ENCODE assay signal across 22 cellular contexts in genomic region chr1:206080421-206080820, GRCh38. TPM values are rescaled to one million over a fixed set of nuclear protein-coding genes. Genes with fewer than 3 reads are reported as not detected.
DNase-seq lines count a peak whose midpoint lies in the region; ATAC-seq and TF ChIP-seq lines count a peak whose summit lies in the region.
"Had no signal": no experiment of that assay in that cellular context is flagged by ENCODE, and none has a peak within 500 bp of the region (broad histone marks: within the 10 kb centered on the region; RNA-seq: fewer than 3 reads in every experiment).

No MANE protein-coding gene starts in this region.

- H3F3A ChIP-seq in SK-N-SH (replicated peaks; ENCODE audit: insufficient read depth): no peaks in the 10 kb centered on the region

- peak overlapping the region; percentile 23 for H3K4me3 Mint-ChIP-seq in central memory CD8-positive, alpha-beta T cell
- H3K4me3 Mint-ChIP-seq: activated T-cell treated with anti-CD3 and anti-CD28 coated beads, Interleukin-2, amount 50 U/mL, for 72 hours had no signal

- H3K27me3 ChIP-seq in SK-N-SH (ENCODE audit: insufficient read depth) (peaks cover 14% of the 10 kb centered on the region; the same call in 1 of the 2 replicates), tibial artery (peaks cover 3 to 6% of the 10 kb centered on the region in 2 donors)
- H3K27me3 ChIP-seq: pancreas, upper lobe of right lung had no signal

- DNase-seq in SK-N-SH (no peak), ELF-1 (ENCODE audit: low read depth, low spot score) (peak; percentile 23), RPMI7951 (ENCODE audit: low read depth) (peak; percentile 16), cerebellar cortex (ENCODE audit: low spot score) (no peak), tibial artery (no peak)
- DNase-seq in central memory CD8-positive, alpha-beta T cell (ENCODE audit: low spot score in 2 of 2): no peak
- DNase-seq: 8988T; activated CD8-positive, alpha-beta memory T cell treated with anti-CD3 and anti-CD28 coated beads for 24 hours; activated T-cell treated with anti-CD3 and anti-CD28 coated beads, Interleukin-2, amount 50 U/mL, for 72 hours; Karpas-422; naive thymus-derived CD8-positive, alpha-beta T cell; NCI-H2107; NCI-H510A treated with DMSO at 0.1 percent for 48 hours; pancreas; right cardiac atrium; stimulated activated CD4-positive, alpha-beta T cell treated with anti-CD3 and anti-CD28 coated beads, Interleukin-12 subunit alpha, Interleukin-12 subunit beta, amount 100 ng/mL, for 4 hours; upper lobe of right lung had no signal

- intact Hi-C loops in tibial artery (cut with DNase I; ENCODE audit: low total_unique reads): no loop called here

- no peak for ATAC-seq in SK-N-SH treated with all-trans-retinoic acid at 6 μM for 48 hours
- ATAC-seq in central memory CD8-positive, alpha-beta T cell (replicated peaks; ENCODE audit: extremely low read depth, poor library complexity, severe bottlenecking): peak; percentile 49
- ATAC-seq in GM21526 (IDR thresholded peaks at IDR 0.05; ENCODE audit: low FRiP score, unreplicated experiment): no peak
- ATAC-seq: activated naive CD4-positive, alpha-beta T cell treated with anti-CD3 and anti-CD28 coated beads, Interleukin-2, amount 50 U/mL, for 72 hours; activated T-cell treated with anti-CD3 and anti-CD28 coated beads, Interleukin-2, amount 50 U/mL, for 72 hours; pancreas; right cardiac atrium; upper lobe of right lung had no signal

- H3K9me3 Mint-ChIP-seq in central memory CD8-positive, alpha-beta T cell: no peaks in the 10 kb centered on the region
- H3K9me3 Mint-ChIP-seq: activated naive CD4-positive, alpha-beta T cell treated with anti-CD3 and anti-CD28 coated beads, Interleukin-2, amount 50 U/mL, for 72 hours; activated T-cell treated with anti-CD3 and anti-CD28 coated beads, Interleukin-2, amount 50 U/mL, for 72 hours; naive thymus-derived CD8-positive, alpha-beta T cell had no signal

- peaks cover 0 to 7% of the 10 kb centered on the region in 2 experiments; a peak in 2 of 4 replicates for H3K4me1 ChIP-seq in SK-N-SH (ENCODE audit: control insufficient read depth in 1 of 2, insufficient read depth in 2 of 2, low read depth in 1 of 2, low read length in 1 of 2)
- H3K4me1 ChIP-seq in tibial artery: no peaks in the 10 kb centered on the region
- H3K4me1 ChIP-seq: pancreas, upper lobe of right lung had no signal

- H3K4me3 ChIP-seq in SK-N-SH (ENCODE audit: low read depth in 2 of 2, low read length in 1 of 2) (no peak overlapping the region), tibial artery (no peak overlapping the region)
- H3K4me3 ChIP-seq: pancreas, upper lobe of right lung had no signal

- H3K9me3 ChIP-seq in SK-N-SH (no peaks in the 10 kb centered on the region), tibial artery (no peaks in the 10 kb centered on the region)
- H3K9me3 ChIP-seq: pancreas, upper lobe of right lung had no signal

- no peaks in the 10 kb centered on the region for H4K20me1 ChIP-seq in SK-N-SH (ENCODE audit: insufficient read depth)

- POLR2A ChIA-PET in SK-N-SH (lab: Yijun Ruan, JAX): interaction anchor here (0.6 kb wide), 1 partner anchor 66 kb away, joined by 3 read pairs; no protein-coding TSS in a partner anchor

- H2AFZ ChIP-seq in SK-N-SH (ENCODE audit: low read depth): no peak overlapping the region

- H3K36me3 ChIP-seq in SK-N-SH (replicated peaks in 1 of 2; ENCODE audit: control insufficient read depth in 1 of 2, insufficient read depth in 2 of 2, low read length in 1 of 2) (no peaks in the 10 kb centered on the region), tibial artery (no peaks in the 10 kb centered on the region)
- H3K36me3 ChIP-seq: pancreas, upper lobe of right lung had no signal

- no peak overlapping the region for H3K27ac ChIP-seq in SK-N-SH (ENCODE audit: low read depth in 2 of 2, low read length in 1 of 2)
- H3K27ac ChIP-seq in tibial artery: no peak overlapping the region
- H3K27ac ChIP-seq: pancreas, upper lobe of right lung had no signal

- H3K27me3 Mint-ChIP-seq in central memory CD8-positive, alpha-beta T cell: no peaks in the 10 kb centered on the region

- H3K36me3 Mint-ChIP-seq in central memory CD8-positive, alpha-beta T cell (ENCODE audit: insufficient read depth): no peaks in the 10 kb centered on the region
- H3K36me3 Mint-ChIP-seq: activated naive CD4-positive, alpha-beta T cell treated with anti-CD3 and anti-CD28 coated beads, Interleukin-2, amount 50 U/mL, for 72 hours; naive thymus-derived CD8-positive, alpha-beta T cell had no signal

- no peak for TF ChIP-seq RAD21 in SK-N-SH (IDR thresholded peaks at IDR 0.05; ENCODE audit: low read length)

- no peak overlapping the region for H3K27ac Mint-ChIP-seq in central memory CD8-positive, alpha-beta T cell (ENCODE audit: low read depth)
- H3K27ac Mint-ChIP-seq: activated naive CD4-positive, alpha-beta T cell treated with anti-CD3 and anti-CD28 coated beads, Interleukin-2, amount 50 U/mL, for 72 hours; activated T-cell treated with anti-CD3 and anti-CD28 coated beads, Interleukin-2, amount 50 U/mL, for 72 hours had no signal

- CTCF ChIA-PET in SK-N-SH (lab: Yijun Ruan, JAX): interaction anchor here (0.9 to 3.6 kb wide), 6 partner anchors 25 to 551 kb away, joined by 3 to 16 read pairs (median 4); no protein-coding TSS in a partner anchor

- no peak overlapping the region for H3K9ac ChIP-seq in SK-N-SH

- peak in 1 of 2 experiments; percentile 43; a peak in 1 of 4 replicates for TF ChIP-seq EP300 in SK-N-SH (IDR thresholded peaks at IDR 0.05; ENCODE audit: borderline replicate concordance in 1 of 2, low read depth in 1 of 2, low read length in 1 of 2)

- no peaks in the 10 kb centered on the region for H3K79me2 ChIP-seq in SK-N-SH (ENCODE audit: insufficient read depth)

- H3K4me2 ChIP-seq in SK-N-SH: no peak overlapping the region

- no peaks in the 10 kb centered on the region for H3K9me2 ChIP-seq in SK-N-SH

- 40% methylated on average over 6 of the region's 6 CpGs for WGBS in SK-N-SH (ENCODE audit: low lambda C conversion rate)

- peaks cover 17% of the 10 kb centered on the region for H3K4me1 Mint-ChIP-seq in central memory CD8-positive, alpha-beta T cell

- TF ChIP-seq CTCF in SK-N-SH (IDR thresholded peaks at IDR 0.05) (no peak), tibial artery (IDR thresholded peaks at IDR 0.05) (no peak)

TF ChIP-seq in SK-N-SH, 30 proteins besides CTCF, POLR2A, EP300 and RAD21:
- peak; percentile 65; the same call in 1 of the 2 replicates for TF ChIP-seq RCOR1 (IDR thresholded peaks at IDR 0.05; ENCODE audit: low read length)
- TF ChIP-seq GATA2 (CRISPR knock-in tag; IDR thresholded peaks at IDR 0.05): peak; percentile 84
- TF ChIP-seq TCF12 (IDR thresholded peaks at IDR 0.05): no peak
TF ChIP-seq in SK-N-SH: peak in this region for 2.

TF ChIP-seq in SK-N-SH treated with all-trans-retinoic acid at 6 μM for 48 hours, 23 proteins besides CTCF, POLR2A, EP300 and RAD21 (continues in another document):
- TF ChIP-seq POU6F1 (CRISPR knock-in tag; IDR thresholded peaks at IDR 0.05; ENCODE audit: borderline replicate concordance, low read depth): no peak
- no peak for TF ChIP-seq SNAI2 (CRISPR knock-in tag; IDR thresholded peaks at IDR 0.05)
- no peak for TF ChIP-seq PATZ1 (CRISPR knock-in tag; IDR thresholded peaks at IDR 0.05; ENCODE audit: borderline replicate concordance)
- TF ChIP-seq ZFP3 (CRISPR knock-in tag; IDR thresholded peaks at IDR 0.05): no peak
- TF ChIP-seq ZC3H10 (CRISPR knock-in tag; IDR thresholded peaks at IDR 0.05): no peak
- TF ChIP-seq ZNF8 (CRISPR knock-in tag; IDR thresholded peaks at IDR 0.05): no peak
- no peak for TF ChIP-seq ZFP30 (CRISPR knock-in tag; IDR thresholded peaks at IDR 0.05)
- no peak for TF ChIP-seq ZNF70 (CRISPR knock-in tag; IDR thresholded peaks at IDR 0.05)
- TF ChIP-seq CSDC2 (CRISPR knock-in tag; IDR thresholded peaks at IDR 0.05): no peak
- TF ChIP-seq TCF4 (CRISPR knock-in tag; IDR thresholded peaks at IDR 0.05; ENCODE audit: borderline replicate concordance): no peak; the same call in 1 of the 2 replicates

RNA-seq across cellular contexts. Expression of gene RHEX, which starts 27.4 kb away (rescaled TPM):
- polyA plus RNA-seq in SK-N-SH (2012; rRNA removed): not detected in 2 replicates
- not detected in 2 replicates for polyA plus RNA-seq in SK-N-SH (2012; cell fraction: cytosol; rRNA removed)
- not detected in 2 replicates for polyA plus RNA-seq in SK-N-SH (2012; cell fraction: nucleus; rRNA removed)
- total RNA-seq in RPMI7951 (2014; rRNA removed; shearing (Covaris generic)): not detected in 2 replicates
- total RNA-seq: activated naive CD4-positive, alpha-beta T cell treated with anti-CD3 and anti-CD28 coated beads, Interleukin-2, amount 50 U/mL, for 72 hours; activated T-cell treated with anti-CD3 and anti-CD28 coated beads, Interleukin-2, amount 50 U/mL, for 72 hours; fibroblast of lung had no signal
- polyA plus RNA-seq: fibroblast of lung; naive thymus-derived CD8-positive, alpha-beta T cell; right cardiac atrium had no signal

RNA-seq across cellular contexts. Expression of gene AVPR1B, which starts 36.8 kb away (rescaled TPM):
- polyA plus RNA-seq in SK-N-SH (2012; rRNA removed): not detected in 2 replicates
- polyA plus RNA-seq in SK-N-SH (2012; cell fraction: cytosol; rRNA removed): not detected in 2 replicates
- not detected in 2 replicates for polyA plus RNA-seq in SK-N-SH (2012; cell fraction: nucleus; rRNA removed)
- total RNA-seq in RPMI7951 (2014; rRNA removed; shearing (Covaris generic)): not detected in 2 replicates
- total RNA-seq: activated naive CD4-positive, alpha-beta T cell treated with anti-CD3 and anti-CD28 coated beads, Interleukin-2, amount 50 U/mL, for 72 hours; activated T-cell treated with anti-CD3 and anti-CD28 coated beads, Interleukin-2, amount 50 U/mL, for 72 hours; fibroblast of lung; mesenteric fat pad; naive thymus-derived CD8-positive, alpha-beta T cell; right cardiac atrium; upper lobe of right lung had no signal
- polyA plus RNA-seq: fibroblast of lung; naive thymus-derived CD8-positive, alpha-beta T cell had no signal

RNA-seq across cellular contexts. Expression of gene CTSE, which starts 56.7 kb away (rescaled TPM):
- not detected in 2 replicates for polyA plus RNA-seq in SK-N-SH (2012; rRNA removed)
- 0.01 TPM in 1 of 2 replicates, not detected in the other for polyA plus RNA-seq in SK-N-SH (2012; cell fraction: cytosol; rRNA removed)
- polyA plus RNA-seq in SK-N-SH (2012; cell fraction: nucleus; rRNA removed): not detected in 2 replicates
- 0.60 TPM in 1 of 2 replicates, not detected in the other for total RNA-seq in RPMI7951 (2014; rRNA removed; shearing (Covaris generic))
- total RNA-seq: activated naive CD4-positive, alpha-beta T cell treated with anti-CD3 and anti-CD28 coated beads, Interleukin-2, amount 50 U/mL, for 72 hours; activated T-cell treated with anti-CD3 and anti-CD28 coated beads, Interleukin-2, amount 50 U/mL, for 72 hours; fibroblast of lung; naive thymus-derived CD8-positive, alpha-beta T cell had no signal
- polyA plus RNA-seq: fibroblast of lung; naive thymus-derived CD8-positive, alpha-beta T cell; right cardiac atrium had no signal

Comparison
In these comparisons a context has a peak if more than half of its experiments do, and no peak if none do; other contexts are left out.
1. DNase-seq: peak in ELF-1 (single experiment) and RPMI7951 (single experiment); none in SK-N-SH (single experiment), central memory CD8-positive, alpha-beta T cell (0 of 2), cerebellar cortex (single experiment) and tibial artery (0 of 2).